ENCODE assay signal across 36 cellular contexts in genomic region chr11:105153392-105153791, GRCh38. TPM values are rescaled to one million over a fixed set of nuclear protein-coding genes. Genes with fewer than 3 reads are reported as not detected.
"Had no signal": no experiment of that assay in that cellular context is flagged by ENCODE, and none has a peak within 500 bp of the region (broad histone marks: within the 10 kb centered on the region; RNA-seq: fewer than 3 reads in every experiment).

No MANE protein-coding gene starts in this region.

- H3K27ac ChIP-seq: coronary artery, esophagus muscularis mucosa, foreskin keratinocyte, gastroesophageal sphincter, heart left ventricle, hepatocyte, lower lobe of right lung, parathyroid adenoma, stomach, thyroid gland, vagina had no signal

- H3K4me3 Mint-ChIP-seq: naive thymus-derived CD8-positive, alpha-beta T cell; nephron progenitor cell; stimulated activated effector memory CD8-positive, alpha-beta T cell treated with anti-CD3 and anti-CD28 coated beads, Interleukin-12 subunit alpha, Interleukin-12 subunit beta, amount 100 ng/mL, for 72 hours had no signal

- H3K9me3 Mint-ChIP-seq: naive thymus-derived CD8-positive, alpha-beta T cell; stimulated activated effector memory CD8-positive, alpha-beta T cell treated with anti-CD3 and anti-CD28 coated beads, Interleukin-12 subunit alpha, Interleukin-12 subunit beta, amount 100 ng/mL, for 72 hours had no signal

- H3K27ac Mint-ChIP-seq: naive thymus-derived CD8-positive, alpha-beta T cell; nephron progenitor cell; progenitor cell of endocrine pancreas; stimulated activated effector memory CD8-positive, alpha-beta T cell treated with anti-CD3 and anti-CD28 coated beads, Interleukin-12 subunit alpha, Interleukin-12 subunit beta, amount 100 ng/mL, for 72 hours had no signal

- H3K9ac ChIP-seq: parathyroid adenoma had no signal

- H3K27me3 Mint-ChIP-seq: progenitor cell of endocrine pancreas had no signal

- H2AFZ ChIP-seq: hepatocyte, parathyroid adenoma had no signal

- H3K27me3 ChIP-seq: esophagus muscularis mucosa, foreskin keratinocyte, gastroesophageal sphincter, heart left ventricle, hepatocyte, stomach, thyroid gland, vagina had no signal

- ATAC-seq: foreskin keratinocyte; gastroesophageal sphincter; heart left ventricle; left colon; left ventricle myocardium superior; lower lobe of right lung; naive thymus-derived CD8-positive, alpha-beta T cell; sciatic nerve; stimulated activated effector memory CD8-positive, alpha-beta T cell treated with anti-CD3 and anti-CD28 coated beads, Interleukin-12 subunit alpha, Interleukin-12 subunit beta, amount 100 ng/mL, for 72 hours had no signal

- H3K79me2 ChIP-seq: hepatocyte, parathyroid adenoma had no signal

- H3K36me3 ChIP-seq: esophagus muscularis mucosa, gastroesophageal sphincter, heart left ventricle, lower lobe of right lung, stomach, thyroid gland, vagina had no signal

- H3K4me2 ChIP-seq: hepatocyte, smooth muscle cell had no signal

- H3K4me1 Mint-ChIP-seq: naive thymus-derived CD8-positive, alpha-beta T cell; nephron progenitor cell; stimulated activated effector memory CD8-positive, alpha-beta T cell treated with anti-CD3 and anti-CD28 coated beads, Interleukin-12 subunit alpha, Interleukin-12 subunit beta, amount 100 ng/mL, for 72 hours had no signal

- H3K4me3 ChIP-seq: coronary artery, esophagus muscularis mucosa, gastroesophageal sphincter, heart left ventricle, hepatocyte, lower lobe of right lung, smooth muscle cell, stomach, thyroid gland, vagina had no signal

- H3K4me1 ChIP-seq: esophagus muscularis mucosa, foreskin keratinocyte, gastroesophageal sphincter, lower lobe of right lung, parathyroid adenoma, stomach, thyroid gland, vagina had no signal

- H3K9me3 ChIP-seq: esophagus muscularis mucosa, gastroesophageal sphincter, heart left ventricle, lower lobe of right lung, stomach, thyroid gland, vagina had no signal

- H3K36me3 Mint-ChIP-seq: naive thymus-derived CD8-positive, alpha-beta T cell; stimulated activated effector memory CD8-positive, alpha-beta T cell treated with anti-CD3 and anti-CD28 coated beads, Interleukin-12 subunit alpha, Interleukin-12 subunit beta, amount 100 ng/mL, for 72 hours had no signal

- DNase-seq: dermis blood vessel endothelial cell; effector memory CD4-positive, alpha-beta T cell; foreskin keratinocyte; heart left ventricle; left colon; left ventricle myocardium superior; lower lobe of right lung; naive thymus-derived CD8-positive, alpha-beta T cell; nephron progenitor cell; occipital lobe; stimulated activated CD4-positive, alpha-beta T cell treated with anti-CD3 and anti-CD28 coated beads, Interleukin-12 subunit alpha, Interleukin-12 subunit beta, amount 100 ng/mL, for 4 hours; stimulated activated CD4-positive, alpha-beta T cell treated with anti-CD3 and anti-CD28 coated beads, Interleukin-1b, Interleukin-23, amount 100 ng/mL, for 48 hours; stimulated activated CD4-positive, alpha-beta T cell treated with anti-CD3 and anti-CD28 coated beads, Interleukin-4, amount 100 ng/mL, for 24 hours; stimulated activated naive CD4-positive, alpha-beta T cell treated with Interleukin-2 at 50 U/mL for 16 hours; stomach; thyroid gland; trophoblast cell had no signal

RNA-seq across cellular contexts. Expression of gene CARD18, which starts 13.8 kb away (rescaled TPM):
- total RNA-seq: dermis blood vessel endothelial cell; endothelial cell of umbilical vein; epithelial cell of proximal tubule; esophagus muscularis mucosa; fibroblast of lung; gastroesophageal sphincter; heart left ventricle; hepatocyte; kidney epithelial cell; left colon; lower lobe of right lung; mesenteric fat pad; myocyte; naive thymus-derived CD8-positive, alpha-beta T cell; occipital lobe; progenitor cell of endocrine pancreas; sciatic nerve; smooth muscle cell; stomach; subcutaneous adipose tissue; temporal lobe; thyroid gland; ureter; vagina had no signal
- polyA plus RNA-seq: endothelial cell of umbilical vein; fibroblast of lung; hepatocyte; naive thymus-derived CD8-positive, alpha-beta T cell; smooth muscle cell had no signal
